ENCODE assay signal across 24 cellular contexts in genomic region chr4:169279111-169279510, GRCh38.
"Had no signal": no experiment of that assay in that cellular context is flagged by ENCODE, and none has a peak within 500 bp of the region (broad histone marks: within the 10 kb centered on the region; RNA-seq: fewer than 3 reads in every experiment).

No MANE protein-coding gene starts in this region.

- H3K4me1 ChIP-seq: gastrocnemius medialis, prostate gland had no signal

- H3K9me3 ChIP-seq: esophagus squamous epithelium, gastrocnemius medialis, prostate gland had no signal

- H3K9me3 Mint-ChIP-seq: activated CD4-positive, alpha-beta memory T cell treated with anti-CD3 and anti-CD28 coated beads, Interleukin-2, amount 10 ng/mL, durations not matched to agents 7 days and 5 days; activated naive CD8-positive, alpha-beta T cell treated with anti-CD3 and anti-CD28 coated beads, Interleukin-2, amount 10 ng/mL, durations not matched to agents 7 days and 5 days; activated T-helper 17 cell treated with anti-CD3 and anti-CD28 coated beads, Interleukin-2, amount 50 U/mL, for 72 hours; dendritic cell treated with granulocyte-macrophage colony-stimulating factor and Interleukin-4, amounts not matched to agents 40 ng/mL and 50 ng/mL, for 4 days; nephron progenitor cell; stimulated activated naive CD8-positive, alpha-beta T cell treated with anti-CD3 and anti-CD28 coated beads, Interleukin-15, Interleukin-2, amounts not matched to agents 100 ng/mL and 50 ng/mL, for 24 hours; T-helper 2 cell treated with Interferon-gamma antibody and Interleukin-4, amounts not matched to agents 5 μg/mL and 100 μg/mL, for 36 hours; WTC11 had no signal

- H3K27me3 ChIP-seq: esophagus squamous epithelium, gastrocnemius medialis had no signal

- DNase-seq: activated CD4-positive, alpha-beta memory T cell treated with anti-CD3 and anti-CD28 coated beads, Interleukin-2, amount 10 ng/mL, durations not matched to agents 7 days and 5 days; activated CD4-positive, alpha-beta T cell treated with anti-CD3 and anti-CD28 coated beads for 36 hours; activated CD8-positive, alpha-beta memory T cell treated with anti-CD3 and anti-CD28 coated beads, Interleukin-2, amount 10 ng/mL, durations not matched to agents 7 days and 5 days; activated naive CD4-positive, alpha-beta T cell; activated naive CD8-positive, alpha-beta T cell treated with anti-CD3 and anti-CD28 coated beads, Interleukin-2, amount 10 ng/mL, durations not matched to agents 7 days and 5 days; anterior cingulate cortex; effector memory CD4-positive, alpha-beta T cell; esophagus squamous epithelium; gastrocnemius medialis; head of caudate nucleus; kidney; midbrain; nephron progenitor cell; occipital lobe; right cardiac atrium had no signal

- H3K4me1 Mint-ChIP-seq: activated CD4-positive, alpha-beta T cell treated with anti-CD3 and anti-CD28 coated beads for 36 hours; activated CD8-positive, alpha-beta memory T cell treated with anti-CD3 and anti-CD28 coated beads, Interleukin-2, amount 10 ng/mL, durations not matched to agents 7 days and 5 days; activated naive CD8-positive, alpha-beta T cell treated with anti-CD3 and anti-CD28 coated beads, Interleukin-2, amount 10 ng/mL, durations not matched to agents 7 days and 5 days; activated T-helper 17 cell treated with anti-CD3 and anti-CD28 coated beads, Interleukin-2, amount 50 U/mL, for 72 hours had no signal

- H3K36me3 Mint-ChIP-seq: activated CD8-positive, alpha-beta memory T cell treated with anti-CD3 and anti-CD28 coated beads, Interleukin-2, amount 10 ng/mL, durations not matched to agents 7 days and 5 days; activated naive CD8-positive, alpha-beta T cell treated with anti-CD3 and anti-CD28 coated beads, Interleukin-2, amount 10 ng/mL, durations not matched to agents 7 days and 5 days; WTC11 had no signal

- H3K27ac Mint-ChIP-seq: activated CD4-positive, alpha-beta memory T cell treated with anti-CD3 and anti-CD28 coated beads, Interleukin-2, amount 10 ng/mL, durations not matched to agents 7 days and 5 days; activated CD4-positive, alpha-beta T cell treated with anti-CD3 and anti-CD28 coated beads for 36 hours; activated CD8-positive, alpha-beta memory T cell treated with anti-CD3 and anti-CD28 coated beads, Interleukin-2, amount 10 ng/mL, durations not matched to agents 7 days and 5 days; activated naive CD8-positive, alpha-beta T cell treated with anti-CD3 and anti-CD28 coated beads, Interleukin-2, amount 10 ng/mL, durations not matched to agents 7 days and 5 days; activated T-helper 17 cell treated with anti-CD3 and anti-CD28 coated beads, Interleukin-2, amount 50 U/mL, for 72 hours; dendritic cell treated with granulocyte-macrophage colony-stimulating factor and Interleukin-4, amounts not matched to agents 40 ng/mL and 50 ng/mL, for 4 days; nephron progenitor cell; stimulated activated naive CD8-positive, alpha-beta T cell treated with anti-CD3 and anti-CD28 coated beads, Interleukin-15, Interleukin-2, amounts not matched to agents 100 ng/mL and 50 ng/mL, for 24 hours; T-helper 2 cell treated with Interferon-gamma antibody and Interleukin-4, amounts not matched to agents 5 μg/mL and 100 μg/mL, for 36 hours; WTC11 had no signal

- ATAC-seq: activated CD4-positive, alpha-beta T cell treated with anti-CD3 and anti-CD28 coated beads for 36 hours; activated CD8-positive, alpha-beta memory T cell treated with anti-CD3 and anti-CD28 coated beads, Interleukin-2, amount 10 ng/mL, durations not matched to agents 7 days and 5 days; activated T-helper 17 cell treated with anti-CD3 and anti-CD28 coated beads, Interleukin-2, amount 50 U/mL, for 72 hours; gastrocnemius medialis; left lobe of liver; right cardiac atrium; WTC11 had no signal

- FAIRE-seq: kidney, TTC549 had no signal

- H3K36me3 ChIP-seq: esophagus squamous epithelium, gastrocnemius medialis, prostate gland had no signal

- H3K27ac ChIP-seq: esophagus squamous epithelium, gastrocnemius medialis, prostate gland, skin epidermis had no signal

- H3K4me3 Mint-ChIP-seq: activated CD4-positive, alpha-beta memory T cell treated with anti-CD3 and anti-CD28 coated beads, Interleukin-2, amount 10 ng/mL, durations not matched to agents 7 days and 5 days; activated CD4-positive, alpha-beta T cell treated with anti-CD3 and anti-CD28 coated beads for 36 hours; activated CD8-positive, alpha-beta memory T cell treated with anti-CD3 and anti-CD28 coated beads, Interleukin-2, amount 10 ng/mL, durations not matched to agents 7 days and 5 days; activated naive CD8-positive, alpha-beta T cell treated with anti-CD3 and anti-CD28 coated beads, Interleukin-2, amount 10 ng/mL, durations not matched to agents 7 days and 5 days; activated T-helper 17 cell treated with anti-CD3 and anti-CD28 coated beads, Interleukin-2, amount 50 U/mL, for 72 hours; dendritic cell treated with granulocyte-macrophage colony-stimulating factor and Interleukin-4, amounts not matched to agents 40 ng/mL and 50 ng/mL, for 4 days; nephron progenitor cell; stimulated activated naive CD8-positive, alpha-beta T cell treated with anti-CD3 and anti-CD28 coated beads, Interleukin-15, Interleukin-2, amounts not matched to agents 100 ng/mL and 50 ng/mL, for 24 hours; T-helper 2 cell treated with Interferon-gamma antibody and Interleukin-4, amounts not matched to agents 5 μg/mL and 100 μg/mL, for 36 hours; WTC11 had no signal

- H3K4me3 ChIP-seq: esophagus squamous epithelium, gastrocnemius medialis, prostate gland, skin epidermis had no signal
